7 cellular contexts compared by ENCODE assay signal in the genomic region with DNA sequence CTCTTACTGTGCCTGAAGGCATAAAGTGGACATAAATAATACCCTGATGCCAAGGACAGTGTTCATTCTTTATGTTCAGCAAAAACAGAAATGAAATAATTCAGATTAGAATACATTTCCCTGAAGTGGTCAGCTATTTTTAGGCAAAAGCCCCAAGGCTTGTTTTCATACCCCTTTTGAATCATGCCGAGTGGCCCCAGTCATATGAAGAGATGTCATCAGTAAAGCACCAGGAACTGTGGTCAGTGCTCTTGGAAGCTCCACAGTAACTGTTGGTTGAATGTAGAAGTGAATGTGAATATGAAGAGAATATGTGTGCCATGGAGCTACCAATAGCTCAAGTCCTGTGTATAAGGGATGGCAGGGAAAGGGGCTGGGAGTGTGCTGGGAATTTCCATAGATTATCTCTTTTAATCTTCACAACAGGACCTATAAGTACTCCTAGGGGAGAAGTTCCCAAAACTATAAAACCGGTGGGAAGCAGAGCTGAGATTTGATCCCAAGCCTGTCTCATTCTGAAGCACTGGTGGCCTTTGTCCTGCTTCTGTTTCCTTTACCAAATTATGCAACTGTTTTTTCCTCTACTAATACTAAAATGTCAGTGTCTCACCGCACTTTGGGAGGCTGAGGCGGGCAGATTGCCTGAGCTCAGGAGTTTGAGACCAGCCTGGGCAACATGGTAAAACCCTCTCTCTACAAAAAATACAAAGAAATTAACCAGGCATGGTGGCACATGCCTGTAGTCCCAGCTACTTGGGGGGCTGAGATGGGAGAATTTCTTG. TPM values are rescaled to one million over a fixed set of nuclear protein-coding genes. Genes with fewer than 3 reads are reported as not detected.
DNase-seq lines count a peak whose midpoint lies in the region; ATAC-seq, FAIRE-seq and TF ChIP-seq lines count a peak whose summit lies in the region.

No MANE protein-coding gene starts in this region.

- intact Hi-C loops in A673 (cut with micrococcal nuclease; ENCODE audit: unreplicated experiment): no loop called here

- H3K9ac ChIP-seq in astrocyte (ENCODE audit: low read length): peak overlapping the region; percentile 0
- H3K9ac ChIP-seq in skeletal muscle tissue (ENCODE audit: low read depth in 1 of 3, low read length in 3 of 3): no peak overlapping the region

- H3K4me2 ChIP-seq in astrocyte (ENCODE audit: low read length): peak overlapping the region; percentile 29

- H4K20me1 ChIP-seq in astrocyte (ENCODE audit: insufficient read depth, low read length): no peaks in the 10 kb centered on the region

- H3K79me2 ChIP-seq in astrocyte (ENCODE audit: insufficient read depth, low read length): peaks cover 54% of the 10 kb centered on the region

- no peak for FAIRE-seq in astrocyte (lab: Jason Lieb, UNC)

- no peak for TF ChIP-seq CTCF in astrocyte (IDR thresholded peaks at IDR 0.05; ENCODE audit: insufficient read depth, low read depth, low read length)
- no peak for TF ChIP-seq CTCF in A673 (conservative IDR thresholded peaks at IDR 0.05; ENCODE audit: low read depth, low read length)

- H3K27ac ChIP-seq in astrocyte (ENCODE audit: low read depth, low read length): peak overlapping the region; percentile 36
- peak overlapping the region; percentile 54 for H3K27ac ChIP-seq in skeletal muscle tissue (ENCODE audit: low read depth, low read length)
- H3K27ac ChIP-seq in A673 (ENCODE audit: low read depth, low read length, poor library complexity, severe bottlenecking): no peak overlapping the region

- CTCF ChIA-PET in A673 (lab: Charles Lee): interaction anchor here (0.6 kb wide), 1 partner anchor 360 kb away, joined by 3 read pairs; no protein-coding TSS in a partner anchor

- peak overlapping the region; percentile 59 for H3K27ac Mint-ChIP-seq in astrocyte (ENCODE audit: unreplicated experiment)

- peak; percentile 73 for DNase-seq in astrocyte (ENCODE audit: low read depth)
- DNase-seq in A673 (ENCODE audit: low spot score): no peak
- DNase-seq in activated effector memory CD4-positive, alpha-beta T cell treated with Interleukin-2 at 50 U/mL for 16 hours: no peak
- no peak for DNase-seq in NCI-H2227 (lab: John Stamatoyannopoulos, UW; ENCODE audit: unreplicated experiment)

- H2AFZ ChIP-seq in astrocyte (ENCODE audit: low read depth, low read length): no peak overlapping the region

- BruUV-seq in A673 (replicated peaks; lab: Mats Ljungman, UMichigan): no TSS peak

- H3K9me3 ChIP-seq in astrocyte (ENCODE audit: insufficient read depth, low read depth, low read length): no peaks in the 10 kb centered on the region
- peaks cover 0 to 4% (median 2%) of the 10 kb centered on the region in 3 donors for H3K9me3 ChIP-seq in skeletal muscle tissue (ENCODE audit: control insufficient read depth in 3 of 3, low read length in 3 of 3)
- H3K9me3 ChIP-seq in A673 (ENCODE audit: low read depth, low read length, poor library complexity, severe bottlenecking): no peaks in the 10 kb centered on the region

- H3K36me3 ChIP-seq in astrocyte (ENCODE audit: insufficient read depth, low read length) (no peaks in the 10 kb centered on the region), skeletal muscle tissue (ENCODE audit: control insufficient read depth in 3 of 3, insufficient read depth in 3 of 3, low read length in 3 of 3) (no peaks in the 10 kb centered on the region), A673 (ENCODE audit: insufficient read depth, low read length, poor library complexity, severe bottlenecking) (no peaks in the 10 kb centered on the region)

- peaks cover 18% of the 10 kb centered on the region for H3K4me1 ChIP-seq in astrocyte (ENCODE audit: insufficient read depth, low read length)
- peaks cover 45 to 56% (median 45%) of the 10 kb centered on the region in 3 donors for H3K4me1 ChIP-seq in skeletal muscle tissue (ENCODE audit: control insufficient read depth in 3 of 3, insufficient read depth in 3 of 3, low read length in 3 of 3)
- no peaks in the 10 kb centered on the region for H3K4me1 ChIP-seq in A673 (ENCODE audit: insufficient read depth, low read length, poor library complexity, severe bottlenecking)

- H3K27me3 ChIP-seq in astrocyte (ENCODE audit: insufficient read depth, low read length) (no peaks in the 10 kb centered on the region), skeletal muscle tissue (ENCODE audit: control insufficient read depth in 3 of 3, insufficient read depth in 3 of 3, low read length in 3 of 3) (no peaks in the 10 kb centered on the region), A673 (replicated peaks; ENCODE audit: insufficient read depth, low read depth, low read length, poor library complexity) (no peaks in the 10 kb centered on the region)

- H3K9me3 Mint-ChIP-seq in astrocyte (ENCODE audit: unreplicated experiment): no peaks in the 10 kb centered on the region

- no peak overlapping the region for H3K4me3 Mint-ChIP-seq in astrocyte (ENCODE audit: unreplicated experiment)

- no peaks in the 10 kb centered on the region for H3K27me3 Mint-ChIP-seq in astrocyte (ENCODE audit: low read depth, unreplicated experiment)

- H3K4me3 ChIP-seq in astrocyte (ENCODE audit: insufficient read depth, low read depth, low read length): no peak overlapping the region
- H3K4me3 ChIP-seq in skeletal muscle tissue (ENCODE audit: low read length in 3 of 3): no peak overlapping the region
- H3K4me3 ChIP-seq in A673 (ENCODE audit: low read depth, low read length, poor library complexity, severe bottlenecking): no peak overlapping the region

- POLR2A ChIA-PET in A673 (lab: Charles Lee; ENCODE audit: low non-redundant PET): no interaction called here

- ATAC-seq in GM19043 (IDR thresholded peaks at IDR 0.05; ENCODE audit: low read depth, unreplicated experiment): peak; percentile 35
- ATAC-seq in HG02852 (IDR thresholded peaks at IDR 0.05; ENCODE audit: unreplicated experiment): peak; percentile 44

- H3K4me1 Mint-ChIP-seq in astrocyte (ENCODE audit: low read depth, unreplicated experiment): peaks cover 43% of the 10 kb centered on the region

- no peaks in the 10 kb centered on the region for H3K36me3 Mint-ChIP-seq in astrocyte (ENCODE audit: low read depth, unreplicated experiment)

RNA-seq across cellular contexts. Expression of gene FNIP2, which starts 52.6 kb away (rescaled TPM):
- 18.4 and 18.5 TPM in 2 replicates for total RNA-seq in astrocyte
- 21.4 TPM for total RNA-seq in skeletal muscle tissue
- 16.1 and 17.6 TPM in 2 replicates for total RNA-seq in A673 (2021)
